In genomic region chr1:66285618-66286270, GRCh38 we compare ENCODE assay signal across 23 cellular contexts.
DNase-seq lines count a peak whose midpoint lies in the region; ATAC-seq, FAIRE-seq and TF ChIP-seq lines count a peak whose summit lies in the region.
"Had no signal": no experiment of that assay in that cellular context is flagged by ENCODE, and none has a peak within 500 bp of the region (broad histone marks: within the 10 kb centered on the region; RNA-seq: fewer than 3 reads in every experiment).

No MANE protein-coding gene starts in this region.

- no peaks in the 10 kb centered on the region for H3K27me3 Mint-ChIP-seq in activated naive CD4-positive, alpha-beta T cell treated with anti-CD3 and anti-CD28 coated beads, Interleukin-2, amount 50 U/mL, for 24 hours
- no peaks in the 10 kb centered on the region for H3K27me3 Mint-ChIP-seq in T-helper 1 cell treated with Interleukin-12 subunit alpha and Interleukin-12 subunit beta and Interleukin-4 antibody, amounts not matched to agents 30 μg/mL and 1 μg/mL, for 36 hours (ENCODE audit: low read depth)
- peaks cover 4 to 17% of the 10 kb centered on the region in 2 donors for H3K27me3 Mint-ChIP-seq in natural killer cell treated with Interleukin-12 subunit alpha and Interleukin-12 subunit beta and Interleukin-15 and Interleukin-18, amount 100 ng/mL, for 72 hours

- no peak overlapping the region for H3K9ac ChIP-seq in endothelial cell of umbilical vein (replicated peaks; ENCODE audit: extremely low read depth, insufficient read depth, low read length)

- no peaks in the 10 kb centered on the region for H3K9me3 Mint-ChIP-seq in activated naive CD4-positive, alpha-beta T cell treated with anti-CD3 and anti-CD28 coated beads, Interleukin-2, amount 50 U/mL, for 24 hours
- no peaks in the 10 kb centered on the region for H3K9me3 Mint-ChIP-seq in T-helper 1 cell treated with Interleukin-12 subunit alpha and Interleukin-12 subunit beta and Interleukin-4 antibody, amounts not matched to agents 30 μg/mL and 1 μg/mL, for 36 hours
- peaks cover 9% of the 10 kb centered on the region for H3K9me3 Mint-ChIP-seq in natural killer cell treated with Interleukin-12 subunit alpha and Interleukin-12 subunit beta and Interleukin-15 and Interleukin-18, amount 100 ng/mL, for 72 hours

- H3K4me3 ChIP-seq in endothelial cell of umbilical vein (replicated peaks in 1 of 3; ENCODE audit: insufficient read depth in 1 of 3, low read depth in 1 of 3, low read length in 3 of 3) (no peak overlapping the region), uterus (no peak overlapping the region)
- H3K4me3 ChIP-seq: dorsolateral prefrontal cortex, esophagus squamous epithelium, spleen, vagina had no signal

- BruUV-seq in endothelial cell of umbilical vein (replicated peaks; lab: Mats Ljungman, UMichigan), result no TSS peak

- CTCF ChIA-PET in endothelial cell of umbilical vein (lab: Charles Lee), result interaction anchor here (0.8 to 1.0 kb wide), 2 partner anchors 9 to 159 kb away, joined by 3 to 4 read pairs; no protein-coding TSS in a partner anchor

- peak overlapping the region; percentile 16 for H3K4me3 Mint-ChIP-seq in activated naive CD4-positive, alpha-beta T cell treated with anti-CD3 and anti-CD28 coated beads, Interleukin-2, amount 50 U/mL, for 24 hours
- peak overlapping the region; percentile 30 for H3K4me3 Mint-ChIP-seq in T-helper 1 cell treated with Interleukin-12 subunit alpha and Interleukin-12 subunit beta and Interleukin-4 antibody, amounts not matched to agents 30 μg/mL and 1 μg/mL, for 36 hours
- H3K4me3 Mint-ChIP-seq in natural killer cell treated with Interleukin-12 subunit alpha and Interleukin-12 subunit beta and Interleukin-15 and Interleukin-18, amount 100 ng/mL, for 72 hours, result peak overlapping the region; percentile 57
- H3K4me3 Mint-ChIP-seq: CD14-positive monocyte had no signal

- H3K79me2 ChIP-seq in endothelial cell of umbilical vein (ENCODE audit: control insufficient read depth, insufficient read depth, low read length), result no peaks in the 10 kb centered on the region

- TF ChIP-seq POLR2A in endothelial cell of umbilical vein (IDR thresholded peaks at IDR 0.05; ENCODE audit: low read depth, low read length) (no peak), uterus (IDR thresholded peaks at IDR 0.05) (no peak)

- H3K27ac Mint-ChIP-seq in activated naive CD4-positive, alpha-beta T cell treated with anti-CD3 and anti-CD28 coated beads, Interleukin-2, amount 50 U/mL, for 24 hours, result peak overlapping the region; percentile 53
- peak overlapping the region; percentile 65 for H3K27ac Mint-ChIP-seq in T-helper 1 cell treated with Interleukin-12 subunit alpha and Interleukin-12 subunit beta and Interleukin-4 antibody, amounts not matched to agents 30 μg/mL and 1 μg/mL, for 36 hours
- H3K27ac Mint-ChIP-seq in natural killer cell treated with Interleukin-12 subunit alpha and Interleukin-12 subunit beta and Interleukin-15 and Interleukin-18, amount 100 ng/mL, for 72 hours, result peak overlapping the region; percentile 65 to 96
- H3K27ac Mint-ChIP-seq: CD14-positive monocyte had no signal

- no peak overlapping the region for H3K4me2 ChIP-seq in endothelial cell of umbilical vein (ENCODE audit: insufficient read depth, low read length)

- no peaks in the 10 kb centered on the region for H3K36me3 Mint-ChIP-seq in activated naive CD4-positive, alpha-beta T cell treated with anti-CD3 and anti-CD28 coated beads, Interleukin-2, amount 50 U/mL, for 24 hours
- peaks cover 10% of the 10 kb centered on the region for H3K36me3 Mint-ChIP-seq in T-helper 1 cell treated with Interleukin-12 subunit alpha and Interleukin-12 subunit beta and Interleukin-4 antibody, amounts not matched to agents 30 μg/mL and 1 μg/mL, for 36 hours (ENCODE audit: low read depth)
- H3K36me3 Mint-ChIP-seq in natural killer cell treated with Interleukin-12 subunit alpha and Interleukin-12 subunit beta and Interleukin-15 and Interleukin-18, amount 100 ng/mL, for 72 hours, result peaks cover 21% of the 10 kb centered on the region
- H3K36me3 Mint-ChIP-seq: CD14-positive monocyte had no signal

- POLR2A ChIA-PET in endothelial cell of umbilical vein (lab: Charles Lee), result no interaction called here

- H3K9me1 ChIP-seq in endothelial cell of umbilical vein (replicated peaks; ENCODE audit: control insufficient read depth, extremely low read depth, insufficient read depth, low read length), result no peaks in the 10 kb centered on the region

- no peaks in the 10 kb centered on the region for H3K9me3 ChIP-seq in endothelial cell of umbilical vein (replicated peaks; ENCODE audit: control insufficient read depth, insufficient read depth, low read length)
- no peaks in the 10 kb centered on the region for H3K9me3 ChIP-seq in uterus
- H3K9me3 ChIP-seq: esophagus squamous epithelium, spleen, vagina had no signal

- no peak overlapping the region for H3K27ac ChIP-seq in endothelial cell of umbilical vein (ENCODE audit: insufficient read depth, low read depth, low read length)
- H3K27ac ChIP-seq in uterus, result no peak overlapping the region
- H3K27ac ChIP-seq: spleen, vagina had no signal

- peak overlapping the region; percentile 37 for H2AFZ ChIP-seq in endothelial cell of umbilical vein (ENCODE audit: low read depth, low read length)

- H3K4me1 ChIP-seq in endothelial cell of umbilical vein (ENCODE audit: control insufficient read depth, extremely low read depth, insufficient read depth, low read length), result peaks cover 3% of the 10 kb centered on the region
- H3K4me1 ChIP-seq in uterus, result no peaks in the 10 kb centered on the region

- dilution Hi-C loops in endothelial cell of umbilical vein (cut with MboI; ENCODE audit: extremely low pct_ligation_motif_present, low sequenced_read_pairs), result no loop called here

- TF ChIP-seq CTCF in endothelial cell of umbilical vein (IDR thresholded peaks at IDR 0.05; ENCODE audit: extremely low read depth in 1 of 2, insufficient read depth in 1 of 2, low read depth in 1 of 2, low read length in 2 of 2) (no peak), uterus (IDR thresholded peaks at IDR 0.05) (no peak)

- FAIRE-seq in endothelial cell of umbilical vein (lab: Jason Lieb, UNC), result peak; percentile 53

- H3K36me3 ChIP-seq in endothelial cell of umbilical vein (ENCODE audit: control insufficient read depth in 2 of 2, extremely low read depth in 1 of 2, insufficient read depth in 2 of 2, low read length in 2 of 2), result no peaks in the 10 kb centered on the region
- H3K36me3 ChIP-seq in uterus, result no peaks in the 10 kb centered on the region
- H3K36me3 ChIP-seq: esophagus squamous epithelium, spleen, vagina had no signal

- peaks cover 88% of the 10 kb centered on the region for H3K4me1 Mint-ChIP-seq in activated naive CD4-positive, alpha-beta T cell treated with anti-CD3 and anti-CD28 coated beads, Interleukin-2, amount 50 U/mL, for 24 hours
- peaks cover 58% of the 10 kb centered on the region for H3K4me1 Mint-ChIP-seq in T-helper 1 cell treated with Interleukin-12 subunit alpha and Interleukin-12 subunit beta and Interleukin-4 antibody, amounts not matched to agents 30 μg/mL and 1 μg/mL, for 36 hours (ENCODE audit: low read depth)
- peaks cover 69 to 84% of the 10 kb centered on the region in 2 donors for H3K4me1 Mint-ChIP-seq in natural killer cell treated with Interleukin-12 subunit alpha and Interleukin-12 subunit beta and Interleukin-15 and Interleukin-18, amount 100 ng/mL, for 72 hours (ENCODE audit: low read depth in 2 of 2)

- ATAC-seq in natural killer cell treated with Interleukin-12 subunit alpha and Interleukin-12 subunit beta and Interleukin-15 and Interleukin-18, amount 100 ng/mL, for 72 hours, result peak in 1 of 2 donors; percentile 31
- ATAC-seq: left lobe of liver had no signal

- no peak for DNase-seq in activated naive CD4-positive, alpha-beta T cell treated with Interleukin-2 at 50 U/mL for 16 hours
- DNase-seq in endothelial cell of umbilical vein (ENCODE audit: low read depth, low spot score) (peak; percentile 72), uterus (no peak), NCI-H2171 treated with DMSO at 0.1 percent for 48 hours (lab: John Stamatoyannopoulos, UW) (no peak), HuH-7.5 (ENCODE audit: low spot score) (no peak)
- DNase-seq in natural killer cell treated with Interleukin-12 subunit alpha and Interleukin-12 subunit beta and Interleukin-15 and Interleukin-18, amount 100 ng/mL, for 72 hours (ENCODE audit: low spot score), result no peak
- DNase-seq: activated CD4-positive, alpha-beta T cell treated with anti-CD3 and anti-CD28 coated beads, Interleukin-2, amount 50 U/mL, for 48 hours; amygdala; DMS79; dorsolateral prefrontal cortex; esophagus squamous epithelium; MV-4-11; NCI-H187 treated with DMSO at 0.1 percent for 48 hours; NCI-H446; retina; spleen; stimulated activated CD4-positive, alpha-beta T cell treated with anti-CD3 and anti-CD28 coated beads, Interleukin-4, amount 100 ng/mL, for 4 hours; SW 1271 had no signal

- H3K27me3 ChIP-seq in endothelial cell of umbilical vein (ENCODE audit: control insufficient read depth in 2 of 2, insufficient read depth in 2 of 2, low read length in 2 of 2) (no peaks in the 10 kb centered on the region), uterus (no peaks in the 10 kb centered on the region)
- H3K27me3 ChIP-seq: dorsolateral prefrontal cortex, esophagus squamous epithelium, spleen, vagina had no signal

- no peaks in the 10 kb centered on the region for H4K20me1 ChIP-seq in endothelial cell of umbilical vein (replicated peaks; ENCODE audit: control insufficient read depth, extremely low read depth, insufficient read depth, low read length)

- intact Hi-C loops in endothelial cell of umbilical vein (cut with micrococcal nuclease), result no loop called here
- intact Hi-C loops in uterus (cut with DNase I; ENCODE audit: low total_unique reads), result no loop called here

TF ChIP-seq in endothelial cell of umbilical vein, 7 proteins besides CTCF, POLR2A, EP300 and RAD21:
- no peak for TF ChIP-seq MYC (IDR thresholded peaks at IDR 0.05; ENCODE audit: low read depth, low read length)
- TF ChIP-seq EZH2 (IDR thresholded peaks at IDR 0.05; ENCODE audit: borderline replicate concordance, low read depth, low read length, severe bottlenecking), result no peak
- no peak for TF ChIP-seq FOS (IDR thresholded peaks at IDR 0.05; ENCODE audit: borderline replicate concordance, insufficient read depth, low read length)
- no peak for TF ChIP-seq MAX (IDR thresholded peaks at IDR 0.05; ENCODE audit: insufficient read depth, insufficient read length)
- no peak for TF ChIP-seq POLR2AphosphoS5 (IDR thresholded peaks at IDR 0.05; ENCODE audit: insufficient read depth, low read depth, low read length)
- no peak for TF ChIP-seq GATA2 (IDR thresholded peaks at IDR 0.05; ENCODE audit: insufficient read depth, insufficient read length, low read depth, low read length)
- TF ChIP-seq JUN (IDR thresholded peaks at IDR 0.05; ENCODE audit: borderline replicate concordance, insufficient read depth, insufficient read length, low read depth), result no peak
